In genomic region chr1:170598618-170599017, GRCh38 we compare ENCODE assay signal across 3 cellular contexts.
A peak's percentile ranks its signal among the peaks of the same experiment; 100 is the strongest.
TF ChIP-seq lines count a peak whose summit lies in the region.

No MANE protein-coding gene starts in this region.

TF ChIP-seq in HepG2, 621 proteins besides CTCF, POLR2A, EP300 and RAD21:
- TF ChIP-seq ATF7 (IDR thresholded peaks at IDR 0.05): peak; percentile 77; the same call in 1 of the 2 replicates
- no peak for TF ChIP-seq ATF7 (CRISPR knock-in tag; IDR thresholded peaks at IDR 0.05)
- peak; percentile 42; the same call in 1 of the 2 replicates for TF ChIP-seq CREB1 (IDR thresholded peaks at IDR 0.05)
- no peak for TF ChIP-seq CREB1 (CRISPR knock-in tag; IDR thresholded peaks at IDR 0.05)
- no peak for TF ChIP-seq ZNF589 (CRISPR knock-in tag; conservative IDR thresholded peaks at IDR 0.05)
- TF ChIP-seq KDM5B (CRISPR knock-in tag; IDR thresholded peaks at IDR 0.05; ENCODE audit: borderline replicate concordance): no peak
TF ChIP-seq in HepG2: peak in this region for 2.

TF ChIP-seq in HEK293, 187 proteins besides CTCF, POLR2A, EP300 and RAD21:
- TF ChIP-seq ATF2 (tag by site-specific recombination; IDR thresholded peaks at IDR 0.05; ENCODE audit: low read depth): peak; percentile 62; the same call in 1 of the 2 replicates
- TF ChIP-seq REST (tag by site-specific recombination; IDR thresholded peaks at IDR 0.05): no peak

TF ChIP-seq in K562, 482 proteins besides CTCF, POLR2A, EP300 and RAD21:
- TF ChIP-seq ATF3 (IDR thresholded peaks at IDR 0.05) (peak; percentile 18; the same call in 1 of the 2 replicates), ATF3 (CRISPR knock-in tag; conservative IDR thresholded peaks at IDR 0.05) (no peak), ZFP30 (CRISPR knock-in tag; IDR thresholded peaks at IDR 0.05; ENCODE audit: borderline replicate concordance) (no peak), ZBTB7A (IDR thresholded peaks at IDR 0.05; ENCODE audit: borderline replicate concordance, control insufficient read depth, low read depth, low read length) (no peak)
